In the genomic region with DNA sequence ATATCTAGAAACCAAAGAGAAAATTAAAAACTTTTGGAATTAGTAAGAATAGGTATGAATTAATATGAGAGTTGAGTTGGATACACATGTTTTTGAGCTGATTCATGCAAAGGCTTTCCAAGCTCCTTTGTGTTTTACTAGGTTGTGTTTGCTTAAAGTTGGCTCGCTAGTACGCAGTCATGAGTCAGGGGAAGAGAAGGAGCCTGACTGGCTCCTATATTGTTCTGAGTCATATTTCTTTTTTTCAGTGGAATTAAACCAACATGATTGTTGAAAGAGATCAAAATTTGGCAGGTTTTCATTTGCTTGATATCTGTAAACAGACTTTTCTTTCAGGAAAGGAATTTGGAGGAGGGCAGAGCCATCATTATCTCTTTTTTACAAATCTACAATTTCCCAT, we compare ENCODE assay signal across 10 cellular contexts.
DNase-seq lines count a peak whose midpoint lies in the region; ATAC-seq and TF ChIP-seq lines count a peak whose summit lies in the region.
"Had no signal": no experiment of that assay in that cellular context is flagged by ENCODE, and none has a peak within 500 bp of the region (broad histone marks: within the 10 kb centered on the region; RNA-seq: fewer than 3 reads in every experiment).

No MANE protein-coding gene starts in this region.

- H2BK12ac ChIP-seq in neuronal stem cell (ENCODE audit: low read length) = no peak overlapping the region

- POLR2A ChIA-PET in CD8-positive, alpha-beta T cell (lab: Charles Lee) = no interaction called here

- H3K79me2 ChIP-seq in ACC112 (ENCODE audit: control insufficient read depth, insufficient read depth, low read length, unreplicated experiment) = peaks cover 25% of the 10 kb centered on the region

- no peak for TF ChIP-seq CTCF in LNCaP clone FGC (IDR thresholded peaks at IDR 0.05; ENCODE audit: control insufficient read depth, extremely low read depth, insufficient read depth)
- TF ChIP-seq CTCF in cardiac fibroblast (IDR thresholded peaks at IDR 0.05; ENCODE audit: low read depth, low read length) = no peak
- no peak for TF ChIP-seq CTCF in right lobe of liver (IDR thresholded peaks at IDR 0.05)
- no peak for TF ChIP-seq CTCF in CD8-positive, alpha-beta T cell (IDR thresholded peaks at IDR 0.05)

- no peak overlapping the region for H3K4ac ChIP-seq in neuronal stem cell (ENCODE audit: low read length)

- H3K27me3 ChIP-seq in ACC112 (ENCODE audit: insufficient read depth, low read length) = no peaks in the 10 kb centered on the region
- no peaks in the 10 kb centered on the region for H3K27me3 ChIP-seq in right lobe of liver
- H3K27me3 ChIP-seq in CD8-positive, alpha-beta T cell (ENCODE audit: insufficient read depth, low read length) = no peaks in the 10 kb centered on the region
- H3K27me3 ChIP-seq in neuronal stem cell (ENCODE audit: control insufficient read depth in 3 of 3, insufficient read depth in 3 of 3, low read depth in 1 of 3, low read length in 3 of 3) = no peaks in the 10 kb centered on the region

- H3K9ac ChIP-seq in neuronal stem cell (ENCODE audit: low read depth, low read length, poor library complexity) = no peak overlapping the region

- H3K4me3 ChIP-seq in ACC112 (ENCODE audit: low read depth, low read length) (peak overlapping the region; percentile 68), LNCaP clone FGC (ENCODE audit: low read depth, low read length) (peak overlapping the region; percentile 15; the same call in 1 of the 2 replicates), cardiac fibroblast (replicated peaks in 1 of 2; ENCODE audit: low read depth in 2 of 2, low read length in 2 of 2) (peak overlapping the region in 1 of 2 donors; percentile 3), right lobe of liver (no peak overlapping the region), neuronal stem cell (ENCODE audit: low read length in 2 of 2) (no peak overlapping the region)
- no peak overlapping the region for H3K4me3 ChIP-seq in CD8-positive, alpha-beta T cell (ENCODE audit: low read depth, low read length)

- H3K23ac ChIP-seq in neuronal stem cell (ENCODE audit: low read depth, low read length, poor library complexity) = no peak overlapping the region

- no peaks in the 10 kb centered on the region for H3K4me1 Mint-ChIP-seq in CD8-positive, alpha-beta T cell (ENCODE audit: low read depth)

- H3K36me3 ChIP-seq in ACC112 (ENCODE audit: insufficient read depth, low read length) (no peaks in the 10 kb centered on the region), right lobe of liver (no peaks in the 10 kb centered on the region), neuronal stem cell (replicated peaks in 1 of 2; ENCODE audit: control insufficient read depth in 2 of 2, insufficient read depth in 2 of 2, low read length in 2 of 2) (peaks cover 0 to 5% of the 10 kb centered on the region in 2 donors)
- H3K36me3 ChIP-seq in CD8-positive, alpha-beta T cell (ENCODE audit: insufficient read depth, low read length) = no peaks in the 10 kb centered on the region

- H3K4me3 Mint-ChIP-seq in CD8-positive, alpha-beta T cell = no peak overlapping the region
- H3K4me3 Mint-ChIP-seq: mesothelial cell of epicardium had no signal

- H3K9me3 Mint-ChIP-seq in CD8-positive, alpha-beta T cell = peaks cover 6% of the 10 kb centered on the region

- no peak overlapping the region for H4K91ac ChIP-seq in neuronal stem cell (ENCODE audit: low read depth, low read length, poor library complexity)

- H2AFZ ChIP-seq in ACC112 (ENCODE audit: low read length, unreplicated experiment) (peak overlapping the region; percentile 69), neuronal stem cell (ENCODE audit: low read length) (no peak overlapping the region)

- no peak overlapping the region for H3K4me2 ChIP-seq in neuronal stem cell (ENCODE audit: insufficient read depth, low read length, poor library complexity, severe bottlenecking)

- intact Hi-C loops in right lobe of liver (cut with DNase I) = no loop called here
- intact Hi-C loops in CD8-positive, alpha-beta T cell (cut with DNase I, micrococcal nuclease) = no loop called here

- H2BK5ac ChIP-seq in neuronal stem cell (ENCODE audit: low read length) = no peak overlapping the region

- H3K4me1 ChIP-seq in ACC112 (ENCODE audit: control insufficient read depth, insufficient read depth, low read length, unreplicated experiment) (peaks cover 47% of the 10 kb centered on the region), right lobe of liver (peaks cover 0 to 13% (median 0%) of the 10 kb centered on the region in 4 donors), neuronal stem cell (ENCODE audit: control insufficient read depth in 2 of 2, insufficient read depth in 1 of 2, low read depth in 1 of 2, low read length in 2 of 2) (no peaks in the 10 kb centered on the region)
- H3K4me1 ChIP-seq in CD8-positive, alpha-beta T cell (ENCODE audit: insufficient read depth, low read length) = no peaks in the 10 kb centered on the region

- DNase-seq in LNCaP clone FGC (ENCODE audit: low read depth) (peak; percentile 86), cardiac fibroblast (ENCODE audit: low read depth in 2 of 2) (peak; percentile 93 to 97), right lobe of liver (peak in 1 of 3 donors; percentile 14), neuronal stem cell (ENCODE audit: low spot score) (no peak), UCSD-AML1 (lab: John Stamatoyannopoulos, UW; ENCODE audit: unreplicated experiment) (no peak)
- DNase-seq in CD8-positive, alpha-beta T cell = no peak
- DNase-seq: activated gamma-delta T cell treated with Interleukin-2 at 50 U/mL for 16 hours had no signal

- WGBS in right lobe of liver (ENCODE audit: insufficient coverage, low coverage, low lambda C conversion rate, missing lambda C conversion rate) = 13% methylated on average over 2 of the region's 2 CpGs
- no CpG with 5 or more reads among the region's 2 CpGs for WGBS in neuronal stem cell (ENCODE audit: extremely low coverage in 2 of 2, insufficient read length in 2 of 2, insufficient replicate concordance in 1 of 2), 2 donors

- H3K36me3 Mint-ChIP-seq in CD8-positive, alpha-beta T cell = no peaks in the 10 kb centered on the region

- H3K27ac Mint-ChIP-seq in CD8-positive, alpha-beta T cell = no peak overlapping the region
- H3K27ac Mint-ChIP-seq: mesothelial cell of epicardium had no signal

- ATAC-seq in right lobe of liver (peak; percentile 82 to 95 (median 90)), HG02852 (IDR thresholded peaks at IDR 0.05; ENCODE audit: unreplicated experiment) (no peak)
- ATAC-seq in CD8-positive, alpha-beta T cell = no peak

- no peak overlapping the region for H2BK15ac ChIP-seq in neuronal stem cell (ENCODE audit: low read length)

- no peak for TF ChIP-seq POLR2A in right lobe of liver (IDR thresholded peaks at IDR 0.05)

- CTCF ChIA-PET in CD8-positive, alpha-beta T cell (lab: Charles Lee) = interaction anchor here (0.6 kb wide), 1 partner anchor 38 kb away, joined by 3 read pairs; no protein-coding TSS in a partner anchor

- H2BK120ac ChIP-seq in neuronal stem cell (ENCODE audit: low read depth, low read length) = no peak overlapping the region

- no peak overlapping the region for H3K18ac ChIP-seq in neuronal stem cell (ENCODE audit: low read length)

- H3K9me3 ChIP-seq in right lobe of liver = no peaks in the 10 kb centered on the region
- H3K9me3 ChIP-seq in CD8-positive, alpha-beta T cell (ENCODE audit: low read length) = no peaks in the 10 kb centered on the region
- H3K9me3 ChIP-seq in neuronal stem cell (replicated peaks in 1 of 2; ENCODE audit: control insufficient read depth in 2 of 2, insufficient read depth in 1 of 2, low read depth in 1 of 2, low read length in 2 of 2) = peaks cover 0 to 14% of the 10 kb centered on the region in 2 donors

- H3K79me1 ChIP-seq in neuronal stem cell (ENCODE audit: low read depth, low read length) = peaks cover 4% of the 10 kb centered on the region

- no peak overlapping the region for H3K14ac ChIP-seq in neuronal stem cell (ENCODE audit: low read length)

- peaks cover 20% of the 10 kb centered on the region for H3K27me3 Mint-ChIP-seq in CD8-positive, alpha-beta T cell (ENCODE audit: low read depth)

- H3K27ac ChIP-seq in ACC112 (ENCODE audit: low read depth, low read length) (peak overlapping the region; percentile 82), right lobe of liver (no peak overlapping the region), neuronal stem cell (replicated peaks; ENCODE audit: low read length) (no peak overlapping the region)
- no peak overlapping the region for H3K27ac ChIP-seq in CD8-positive, alpha-beta T cell (ENCODE audit: low read depth, low read length)

- no peak overlapping the region for H2AK5ac ChIP-seq in neuronal stem cell (ENCODE audit: low read depth, low read length)

- no peak overlapping the region for H4K8ac ChIP-seq in neuronal stem cell (ENCODE audit: low read depth, low read length)

Comparison
In these comparisons a context has a peak if more than half of its experiments do, and no peak if none do; other contexts are left out.
1. H3K4me3 ChIP-seq: peak in ACC112 (single experiment) and LNCaP clone FGC (single experiment); none in right lobe of liver (0 of 3), CD8-positive, alpha-beta T cell (single experiment) and neuronal stem cell (0 of 2).
2. DNase-seq: peak in LNCaP clone FGC (single experiment) and cardiac fibroblast (2 of 2); none in CD8-positive, alpha-beta T cell (0 of 7), neuronal stem cell (single experiment) and UCSD-AML1 (single experiment).
3. ATAC-seq: peak in right lobe of liver (4 of 4); none in HG02852 (single experiment) and CD8-positive, alpha-beta T cell (single experiment).